15 cellular contexts compared by ENCODE assay signal in the genomic region with DNA sequence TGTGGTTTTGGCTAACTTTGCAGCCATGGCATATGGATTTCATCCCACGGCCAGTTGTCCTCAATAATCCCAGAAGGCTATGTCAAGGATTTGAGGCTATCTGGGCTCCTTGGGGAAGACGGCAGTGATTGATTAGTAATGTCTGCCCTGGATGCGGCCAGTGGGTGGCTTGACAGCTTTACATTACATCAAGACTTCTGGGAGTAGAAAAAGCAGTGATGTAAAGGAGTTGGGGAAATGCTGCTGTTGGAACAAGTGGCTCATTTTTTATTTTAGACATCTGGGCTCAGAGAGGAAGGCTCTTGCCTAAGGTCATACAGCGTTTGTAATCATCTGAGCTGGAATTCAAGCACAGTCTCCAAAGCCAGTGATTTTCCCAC.
DNase-seq lines count a peak whose midpoint lies in the region; ATAC-seq and TF ChIP-seq lines count a peak whose summit lies in the region.
"Had no signal": no experiment of that assay in that cellular context is flagged by ENCODE, and none has a peak within 500 bp of the region (broad histone marks: within the 10 kb centered on the region; RNA-seq: fewer than 3 reads in every experiment).

No MANE protein-coding gene starts in this region.

- 44 to 56% (median 51%) methylated on average over 3 to 4 of the region's 4 CpGs for WGBS in adrenal gland, 4 donors
- WGBS in esophagus, 2 donors: 55 to 62% methylated on average over 4 of the region's 4 CpGs
- 94% methylated on average over 4 of the region's 4 CpGs for WGBS in thymus

- H3K4me3 ChIP-seq in adrenal gland (no peak overlapping the region), esophagus (ENCODE audit: low read depth in 1 of 2, low read length in 2 of 2) (no peak overlapping the region), thymus (ENCODE audit: low read length) (no peak overlapping the region)
- H3K4me3 ChIP-seq: left lung had no signal

- H3K9me3 Mint-ChIP-seq in naive thymus-derived CD8-positive, alpha-beta T cell: no peaks in the 10 kb centered on the region
- H3K9me3 Mint-ChIP-seq in natural killer cell treated with Interleukin-12 subunit alpha and Interleukin-12 subunit beta and Interleukin-15 and Interleukin-18, amount 100 ng/mL, for 72 hours: no peaks in the 10 kb centered on the region
- H3K9me3 Mint-ChIP-seq: activated naive CD4-positive, alpha-beta T cell treated with anti-CD3 and anti-CD28 coated beads for 36 hours; central memory CD8-positive, alpha-beta T cell had no signal

- peaks cover 9 to 87% (median 30%) of the 10 kb centered on the region in 3 donors for H3K36me3 Mint-ChIP-seq in naive thymus-derived CD8-positive, alpha-beta T cell
- no peaks in the 10 kb centered on the region for H3K36me3 Mint-ChIP-seq in natural killer cell treated with Interleukin-12 subunit alpha and Interleukin-12 subunit beta and Interleukin-15 and Interleukin-18, amount 100 ng/mL, for 72 hours

- TF ChIP-seq CTCF in adrenal gland (IDR thresholded peaks at IDR 0.05): no peak

- POLR2A ChIA-PET in naive thymus-derived CD8-positive, alpha-beta T cell (lab: Charles Lee): interaction anchor here (0.5 to 3.0 kb wide), 3 partner anchors 14 to 162 kb away, joined by 3 to 18 read pairs (median 3); no protein-coding TSS in a partner anchor

- H3K4me1 Mint-ChIP-seq in naive thymus-derived CD8-positive, alpha-beta T cell: peaks cover 24 to 53% (median 42%) of the 10 kb centered on the region in 4 donors
- peaks cover 0 to 5% of the 10 kb centered on the region in 2 donors for H3K4me1 Mint-ChIP-seq in natural killer cell treated with Interleukin-12 subunit alpha and Interleukin-12 subunit beta and Interleukin-15 and Interleukin-18, amount 100 ng/mL, for 72 hours (ENCODE audit: low read depth in 2 of 2)
- H3K4me1 Mint-ChIP-seq: central memory CD8-positive, alpha-beta T cell had no signal

- DNase-seq in adrenal gland: peak in 2 of 7 donors; percentile 18 to 47
- no peak for DNase-seq in naive thymus-derived CD8-positive, alpha-beta T cell
- DNase-seq in natural killer cell treated with Interleukin-12 subunit alpha and Interleukin-12 subunit beta and Interleukin-15 and Interleukin-18, amount 100 ng/mL, for 72 hours (ENCODE audit: low spot score): no peak
- DNase-seq: activated naive CD4-positive, alpha-beta T cell treated with anti-CD3 and anti-CD28 coated beads for 36 hours; BE2C; foreskin melanocyte; left lung; NCI-H2081; NCI-H526 had no signal

- no peaks in the 10 kb centered on the region for H3K9me3 ChIP-seq in adrenal gland (replicated peaks in 1 of 3)
- no peaks in the 10 kb centered on the region for H3K9me3 ChIP-seq in esophagus (ENCODE audit: control insufficient read depth in 2 of 2, insufficient read depth in 1 of 2, low read depth in 1 of 2, low read length in 1 of 2)
- no peaks in the 10 kb centered on the region for H3K9me3 ChIP-seq in thymus (ENCODE audit: control insufficient read depth)
- H3K9me3 ChIP-seq: BE2C, left lung had no signal

- H3K27ac Mint-ChIP-seq in naive thymus-derived CD8-positive, alpha-beta T cell: peak overlapping the region in 8 of 10 donors; percentile 13 to 86 (median 59)
- no peak overlapping the region for H3K27ac Mint-ChIP-seq in natural killer cell treated with Interleukin-12 subunit alpha and Interleukin-12 subunit beta and Interleukin-15 and Interleukin-18, amount 100 ng/mL, for 72 hours
- H3K27ac Mint-ChIP-seq: activated naive CD4-positive, alpha-beta T cell treated with anti-CD3 and anti-CD28 coated beads for 36 hours had no signal

- H3K27me3 ChIP-seq in adrenal gland (no peaks in the 10 kb centered on the region), esophagus (ENCODE audit: control insufficient read depth in 1 of 2, insufficient read depth in 2 of 2, low read length in 2 of 2) (no peaks in the 10 kb centered on the region), thymus (ENCODE audit: control insufficient read depth, insufficient read depth) (no peaks in the 10 kb centered on the region)
- H3K27me3 ChIP-seq: BE2C, left lung had no signal

- H3K4me3 Mint-ChIP-seq in naive thymus-derived CD8-positive, alpha-beta T cell: peak overlapping the region in 8 of 10 donors; percentile 34 to 82 (median 66)
- no peak overlapping the region for H3K4me3 Mint-ChIP-seq in natural killer cell treated with Interleukin-12 subunit alpha and Interleukin-12 subunit beta and Interleukin-15 and Interleukin-18, amount 100 ng/mL, for 72 hours
- H3K4me3 Mint-ChIP-seq: activated naive CD4-positive, alpha-beta T cell treated with anti-CD3 and anti-CD28 coated beads for 36 hours; central memory CD8-positive, alpha-beta T cell had no signal

- no peak for TF ChIP-seq POLR2A in adrenal gland (IDR thresholded peaks at IDR 0.05)

- peaks cover 0 to 17% of the 10 kb centered on the region in 2 donors for H3K36me3 ChIP-seq in adrenal gland (replicated peaks in 1 of 2)
- peaks cover 6 to 21% of the 10 kb centered on the region in 2 donors for H3K36me3 ChIP-seq in esophagus (ENCODE audit: control insufficient read depth in 2 of 2, insufficient read depth in 2 of 2, low read length in 1 of 2)
- peaks cover 86% of the 10 kb centered on the region for H3K36me3 ChIP-seq in thymus (ENCODE audit: control insufficient read depth, insufficient read depth)
- H3K36me3 ChIP-seq: BE2C had no signal

- no peaks in the 10 kb centered on the region for H3K27me3 Mint-ChIP-seq in naive thymus-derived CD8-positive, alpha-beta T cell
- no peaks in the 10 kb centered on the region for H3K27me3 Mint-ChIP-seq in natural killer cell treated with Interleukin-12 subunit alpha and Interleukin-12 subunit beta and Interleukin-15 and Interleukin-18, amount 100 ng/mL, for 72 hours
- H3K27me3 Mint-ChIP-seq: central memory CD8-positive, alpha-beta T cell had no signal

- H3K27ac ChIP-seq in adrenal gland (peak overlapping the region; percentile 54 to 93 (median 87)), esophagus (ENCODE audit: low read depth in 2 of 2, low read length in 1 of 2) (peak overlapping the region; percentile 81 to 83), thymus (ENCODE audit: low read depth) (peak overlapping the region; percentile 15)

- no peak for ATAC-seq in naive thymus-derived CD8-positive, alpha-beta T cell
- ATAC-seq in GM18520 (IDR thresholded peaks at IDR 0.05; ENCODE audit: unreplicated experiment) (no peak), HG03159 (IDR thresholded peaks at IDR 0.05; ENCODE audit: unreplicated experiment) (no peak)
- ATAC-seq in natural killer cell treated with Interleukin-12 subunit alpha and Interleukin-12 subunit beta and Interleukin-15 and Interleukin-18, amount 100 ng/mL, for 72 hours: no peak
- ATAC-seq: HCT116 had no signal

- peaks cover 11 to 29% of the 10 kb centered on the region in 2 donors for H3K4me1 ChIP-seq in adrenal gland (replicated peaks in 1 of 2)
- peaks cover 0 to 17% of the 10 kb centered on the region in 2 donors for H3K4me1 ChIP-seq in esophagus (ENCODE audit: control insufficient read depth in 2 of 2, insufficient read depth in 2 of 2, low read length in 1 of 2)
- no peaks in the 10 kb centered on the region for H3K4me1 ChIP-seq in thymus (ENCODE audit: control insufficient read depth, insufficient read depth, low read length)
- H3K4me1 ChIP-seq: BE2C, left lung had no signal

- intact Hi-C loops in adrenal gland (cut with DNase I): loop anchor here in 1 of 2 donors (10.0 kb wide), 1 partner anchor 88 kb away; no protein-coding TSS in a partner anchor

Comparison
In these comparisons a context has a peak if more than half of its experiments do, and no peak if none do; other contexts are left out.
1. H3K27ac ChIP-seq: peak in every context shown above with its lines; median percentile 87 in adrenal gland; 82 in esophagus; 15 in thymus.
2. H3K27ac Mint-ChIP-seq: peak in naive thymus-derived CD8-positive, alpha-beta T cell (8 of 10); none in natural killer cell treated with Interleukin-12 subunit alpha and Interleukin-12 subunit beta and Interleukin-15 and Interleukin-18, amount 100 ng/mL, for 72 hours (0 of 2).